Comparison of ENCODE assay signal across 12 cellular contexts in the genomic region with DNA sequence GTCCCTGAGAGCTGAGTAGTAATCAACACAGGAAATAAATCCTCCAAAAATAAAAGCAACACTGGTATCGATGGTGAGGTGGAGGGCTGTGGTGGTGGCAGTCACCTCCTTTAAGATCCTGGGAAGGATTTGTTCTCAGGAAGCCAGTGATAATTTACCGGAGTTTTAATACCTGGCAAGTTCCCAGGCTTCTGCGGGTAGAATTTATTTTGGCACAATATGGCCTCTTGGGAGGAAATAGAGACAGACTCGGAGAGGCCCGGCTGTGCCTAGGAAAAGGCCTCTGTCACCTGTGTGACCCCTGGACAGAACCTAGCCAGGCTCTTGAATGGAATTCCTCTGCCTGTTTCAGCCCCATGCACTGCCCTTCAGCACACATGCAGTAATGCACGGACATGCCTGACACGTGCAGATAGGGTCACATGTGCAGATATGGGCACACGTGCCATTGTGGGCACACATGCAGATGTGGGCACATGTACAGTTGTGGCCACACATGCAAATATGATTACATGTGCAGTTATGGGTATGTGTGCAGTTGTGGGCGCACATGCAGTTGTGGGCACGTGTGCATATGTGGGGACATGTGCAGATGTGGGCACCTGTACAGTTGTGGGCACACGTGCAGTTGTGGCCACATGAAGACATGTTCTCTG. TPM values are rescaled to one million over a fixed set of nuclear protein-coding genes. Genes with fewer than 3 reads are reported as not detected.
"Had no signal": no experiment of that assay in that cellular context is flagged by ENCODE, and none has a peak within 500 bp of the region (broad histone marks: within the 10 kb centered on the region; RNA-seq: fewer than 3 reads in every experiment).

No MANE protein-coding gene starts in this region.

- DNase-seq: activated CD4-positive, alpha-beta memory T cell treated with anti-CD3 and anti-CD28 coated beads, Interleukin-2, amount 10 ng/mL, durations not matched to agents 7 days and 5 days; activated naive CD4-positive, alpha-beta T cell treated with anti-CD3 and anti-CD28 coated beads, Interleukin-2, amount 10 ng/mL, durations not matched to agents 7 days and 5 days; activated T-cell treated with anti-CD3 and anti-CD28 coated beads, Interleukin-2, amount 50 U/mL, for 24 hours; hippocampal formation; lower lobe of right lung; nephron progenitor cell; psoas muscle; sigmoid colon; spleen; upper lobe of right lung had no signal

- ATAC-seq: lower lobe of right lung, psoas muscle, upper lobe of right lung had no signal

- H3K27me3 ChIP-seq: ascending aorta had no signal

- H3K27ac ChIP-seq: ascending aorta, lower lobe of right lung, psoas muscle, sigmoid colon, spleen, suprapubic skin, upper lobe of right lung had no signal

- H3K36me3 ChIP-seq: ascending aorta, lower lobe of right lung, sigmoid colon, spleen, suprapubic skin, upper lobe of right lung had no signal

- H3K4me3 ChIP-seq: ascending aorta, lower lobe of right lung, psoas muscle, sigmoid colon, spleen, suprapubic skin, upper lobe of right lung had no signal

- H3K4me1 ChIP-seq: ascending aorta, lower lobe of right lung, psoas muscle, sigmoid colon, spleen, suprapubic skin, upper lobe of right lung had no signal

- H3K9me3 ChIP-seq: ascending aorta, lower lobe of right lung, psoas muscle, sigmoid colon, spleen, suprapubic skin, upper lobe of right lung had no signal

RNA-seq across cellular contexts. Expression of gene MGAT5B, which starts 33.5 kb away (rescaled TPM):
- total RNA-seq: ascending aorta had no signal
